Comparison of ENCODE assay signal across 8 cellular contexts in the genomic region with DNA sequence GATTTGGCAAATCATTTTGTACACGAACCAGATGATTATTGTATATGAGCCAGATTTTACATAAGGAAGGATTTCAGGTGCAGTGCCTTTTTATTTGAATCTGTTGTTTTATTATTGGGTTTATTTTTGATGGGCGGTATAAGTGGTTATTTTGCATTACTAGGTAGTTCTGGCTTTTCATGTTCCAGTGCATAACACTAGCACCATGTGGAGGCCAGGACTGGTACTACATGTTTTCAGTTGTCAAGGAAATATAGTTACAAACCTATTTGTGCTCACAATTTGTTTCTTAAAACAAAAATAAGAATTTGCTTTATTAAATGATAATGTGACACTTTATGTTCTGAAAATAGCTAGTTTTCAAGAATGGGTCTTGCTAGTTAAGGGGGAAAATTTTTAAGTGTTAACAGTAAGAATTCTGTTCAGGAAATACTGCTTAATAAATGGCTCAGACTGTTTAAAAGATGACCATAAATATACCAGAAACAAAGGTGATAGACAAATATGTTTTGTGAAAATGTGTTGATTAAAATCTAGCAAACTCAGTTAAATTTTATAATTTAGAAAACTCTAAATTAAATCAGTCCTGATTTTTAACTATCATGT. TPM values are rescaled to one million over a fixed set of nuclear protein-coding genes. Genes with fewer than 3 reads are reported as not detected.
A peak's percentile ranks its signal among the peaks of the same experiment; 100 is the strongest.
DNase-seq lines count a peak whose midpoint lies in the region; ATAC-seq, FAIRE-seq and TF ChIP-seq lines count a peak whose summit lies in the region.

No MANE protein-coding gene starts in this region.

- H3K4me1 Mint-ChIP-seq in activated T-helper 17 cell treated with anti-CD3 and anti-CD28 coated beads, Interleukin-2, amount 50 U/mL, for 72 hours: no peaks in the 10 kb centered on the region

- H3K4me2 ChIP-seq in Karpas-422 (ENCODE audit: low read depth, low read length, poor library complexity, severe bottlenecking): no peak overlapping the region
- H3K4me2 ChIP-seq in SK-N-SH: no peak overlapping the region

- H4K20me1 ChIP-seq in Karpas-422 (ENCODE audit: insufficient read depth, low read depth, low read length) (no peaks in the 10 kb centered on the region), SK-N-SH (ENCODE audit: insufficient read depth) (no peaks in the 10 kb centered on the region)

- no peak overlapping the region for H3K4me3 ChIP-seq in Karpas-422 (ENCODE audit: low read length)
- no peak overlapping the region; a peak in 1 of 4 replicates for H3K4me3 ChIP-seq in SK-N-SH (ENCODE audit: low read depth in 2 of 2, low read length in 1 of 2)
- H3K4me3 ChIP-seq in thyroid gland (replicated peaks in 1 of 3): no peak overlapping the region

- no peaks in the 10 kb centered on the region; the same call in 1 of the 2 replicates for H3K9me3 ChIP-seq in Karpas-422 (ENCODE audit: low read length)
- H3K9me3 ChIP-seq in SK-N-SH: no peaks in the 10 kb centered on the region
- H3K9me3 ChIP-seq in thyroid gland: no peaks in the 10 kb centered on the region

- H3K9me2 ChIP-seq in Karpas-422 (replicated peaks; ENCODE audit: insufficient read depth, low read length) (no peaks in the 10 kb centered on the region), SK-N-SH (no peaks in the 10 kb centered on the region)

- no peak for TF ChIP-seq EP300 in SK-N-SH (IDR thresholded peaks at IDR 0.05; ENCODE audit: borderline replicate concordance in 1 of 2, low read depth in 1 of 2, low read length in 1 of 2)

- H3K27ac ChIP-seq in Karpas-422 (ENCODE audit: low read length) (no peak overlapping the region), SK-N-SH (ENCODE audit: low read depth in 2 of 2, low read length in 1 of 2) (no peak overlapping the region), thyroid gland (no peak overlapping the region)

- CTCF ChIA-PET in SK-N-SH (lab: Yijun Ruan, JAX): interaction anchor here (0.5 to 2.3 kb wide), 50 partner anchors 9 to 1420 kb away, joined by 3 to 21 read pairs (median 4); no protein-coding TSS in a partner anchor

- FAIRE-seq in frontal cortex (lab: Jason Lieb, UNC): peak; percentile 84

- H3K27me3 Mint-ChIP-seq in activated T-helper 17 cell treated with anti-CD3 and anti-CD28 coated beads, Interleukin-2, amount 50 U/mL, for 72 hours: no peaks in the 10 kb centered on the region

- peak; percentile 100 for TF ChIP-seq RAD21 in SK-N-SH (IDR thresholded peaks at IDR 0.05; ENCODE audit: low read length)

- H3K79me2 ChIP-seq in Karpas-422 (ENCODE audit: low read length): no peaks in the 10 kb centered on the region
- no peaks in the 10 kb centered on the region for H3K79me2 ChIP-seq in SK-N-SH (ENCODE audit: insufficient read depth)

- H3K9ac ChIP-seq in Karpas-422 (ENCODE audit: low read length) (no peak overlapping the region), SK-N-SH (no peak overlapping the region)

- TF ChIP-seq POLR2A in thyroid gland (IDR thresholded peaks at IDR 0.05): no peak

- POLR2A ChIA-PET in SK-N-SH (lab: Yijun Ruan, JAX): no interaction called here

- H3K36me3 ChIP-seq in Karpas-422 (ENCODE audit: insufficient read depth, low read length) (no peaks in the 10 kb centered on the region), SK-N-SH (replicated peaks in 1 of 2; ENCODE audit: control insufficient read depth in 1 of 2, insufficient read depth in 2 of 2, low read length in 1 of 2) (no peaks in the 10 kb centered on the region), thyroid gland (no peaks in the 10 kb centered on the region)

- 17% methylated on average over 2 of the region's 2 CpGs for WGBS in SK-N-SH (ENCODE audit: low lambda C conversion rate)
- WGBS in thyroid gland, 2 donors: 9 to 16% methylated on average over 2 of the region's 2 CpGs

- H3K27me3 ChIP-seq in Karpas-422 (ENCODE audit: low read length): no peaks in the 10 kb centered on the region
- H3K27me3 ChIP-seq in SK-N-SH (ENCODE audit: insufficient read depth): no peaks in the 10 kb centered on the region
- H3K27me3 ChIP-seq in thyroid gland: no peaks in the 10 kb centered on the region

- H3K9me3 Mint-ChIP-seq in activated T-helper 17 cell treated with anti-CD3 and anti-CD28 coated beads, Interleukin-2, amount 50 U/mL, for 72 hours: peaks cover 13% of the 10 kb centered on the region

- no peaks in the 10 kb centered on the region for H3K4me1 ChIP-seq in Karpas-422 (ENCODE audit: low read length)
- no peaks in the 10 kb centered on the region; a peak in 1 of 4 replicates for H3K4me1 ChIP-seq in SK-N-SH (ENCODE audit: control insufficient read depth in 1 of 2, insufficient read depth in 2 of 2, low read depth in 1 of 2, low read length in 1 of 2)
- H3K4me1 ChIP-seq in thyroid gland: no peaks in the 10 kb centered on the region

- in situ Hi-C loops in G401 (cut with HindIII; ENCODE audit: low sequenced_read_pairs): no loop called here

- no peak overlapping the region for H3K4me3 Mint-ChIP-seq in activated T-helper 17 cell treated with anti-CD3 and anti-CD28 coated beads, Interleukin-2, amount 50 U/mL, for 72 hours

- DNase-seq in G401 (ENCODE audit: low spot score): peak; percentile 25
- DNase-seq in Karpas-422: peak; percentile 42
- DNase-seq in SK-N-SH: peak; percentile 61
- peak in 1 of 2 donors; percentile 10 for DNase-seq in frontal cortex (ENCODE audit: low spot score in 2 of 2)
- DNase-seq in thyroid gland: peak; percentile 48 to 52
- no peak for DNase-seq in NCI-H128 (lab: John Stamatoyannopoulos, UW; ENCODE audit: unreplicated experiment)

- intact Hi-C loops in thyroid gland (cut with DNase I): loop anchor here (10.0 kb wide), 1 partner anchor 251 kb away; no protein-coding TSS in a partner anchor

- no peaks in the 10 kb centered on the region for H3K36me3 Mint-ChIP-seq in activated T-helper 17 cell treated with anti-CD3 and anti-CD28 coated beads, Interleukin-2, amount 50 U/mL, for 72 hours (ENCODE audit: low read depth)

- H3F3A ChIP-seq in SK-N-SH (replicated peaks; ENCODE audit: insufficient read depth): no peaks in the 10 kb centered on the region

- peak; percentile 72 for ATAC-seq in GM21576 (IDR thresholded peaks at IDR 0.05; ENCODE audit: unreplicated experiment)
- no peak for ATAC-seq in activated T-helper 17 cell treated with anti-CD3 and anti-CD28 coated beads, Interleukin-2, amount 50 U/mL, for 72 hours (replicated peaks)

- TF ChIP-seq CTCF in SK-N-SH (IDR thresholded peaks at IDR 0.05) (peak; percentile 100), thyroid gland (IDR thresholded peaks at IDR 0.05) (peak in 5 of 6 experiments; percentile 66 to 87 (median 78))

- H2AFZ ChIP-seq in Karpas-422 (ENCODE audit: low read length) (no peak overlapping the region), SK-N-SH (ENCODE audit: low read depth) (no peak overlapping the region)

- H3K27ac Mint-ChIP-seq in activated T-helper 17 cell treated with anti-CD3 and anti-CD28 coated beads, Interleukin-2, amount 50 U/mL, for 72 hours: no peak overlapping the region

TF ChIP-seq in SK-N-SH, 30 proteins besides CTCF, POLR2A, EP300 and RAD21 (continues in another document):
- TF ChIP-seq, protein P1, sequence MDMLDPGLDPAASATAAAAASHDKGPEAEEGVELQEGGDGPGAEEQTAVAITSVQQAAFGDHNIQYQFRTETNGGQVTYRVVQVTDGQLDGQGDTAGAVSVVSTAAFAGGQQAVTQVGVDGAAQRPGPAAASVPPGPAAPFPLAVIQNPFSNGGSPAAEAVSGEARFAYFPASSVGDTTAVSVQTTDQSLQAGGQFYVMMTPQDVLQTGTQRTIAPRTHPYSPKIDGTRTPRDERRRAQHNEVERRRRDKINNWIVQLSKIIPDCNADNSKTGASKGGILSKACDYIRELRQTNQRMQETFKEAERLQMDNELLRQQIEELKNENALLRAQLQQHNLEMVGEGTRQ (IDR thresholded peaks at IDR 0.05; ENCODE audit: borderline replicate concordance, low read depth, low read length): no peak
- TF ChIP-seq, protein P2, sequence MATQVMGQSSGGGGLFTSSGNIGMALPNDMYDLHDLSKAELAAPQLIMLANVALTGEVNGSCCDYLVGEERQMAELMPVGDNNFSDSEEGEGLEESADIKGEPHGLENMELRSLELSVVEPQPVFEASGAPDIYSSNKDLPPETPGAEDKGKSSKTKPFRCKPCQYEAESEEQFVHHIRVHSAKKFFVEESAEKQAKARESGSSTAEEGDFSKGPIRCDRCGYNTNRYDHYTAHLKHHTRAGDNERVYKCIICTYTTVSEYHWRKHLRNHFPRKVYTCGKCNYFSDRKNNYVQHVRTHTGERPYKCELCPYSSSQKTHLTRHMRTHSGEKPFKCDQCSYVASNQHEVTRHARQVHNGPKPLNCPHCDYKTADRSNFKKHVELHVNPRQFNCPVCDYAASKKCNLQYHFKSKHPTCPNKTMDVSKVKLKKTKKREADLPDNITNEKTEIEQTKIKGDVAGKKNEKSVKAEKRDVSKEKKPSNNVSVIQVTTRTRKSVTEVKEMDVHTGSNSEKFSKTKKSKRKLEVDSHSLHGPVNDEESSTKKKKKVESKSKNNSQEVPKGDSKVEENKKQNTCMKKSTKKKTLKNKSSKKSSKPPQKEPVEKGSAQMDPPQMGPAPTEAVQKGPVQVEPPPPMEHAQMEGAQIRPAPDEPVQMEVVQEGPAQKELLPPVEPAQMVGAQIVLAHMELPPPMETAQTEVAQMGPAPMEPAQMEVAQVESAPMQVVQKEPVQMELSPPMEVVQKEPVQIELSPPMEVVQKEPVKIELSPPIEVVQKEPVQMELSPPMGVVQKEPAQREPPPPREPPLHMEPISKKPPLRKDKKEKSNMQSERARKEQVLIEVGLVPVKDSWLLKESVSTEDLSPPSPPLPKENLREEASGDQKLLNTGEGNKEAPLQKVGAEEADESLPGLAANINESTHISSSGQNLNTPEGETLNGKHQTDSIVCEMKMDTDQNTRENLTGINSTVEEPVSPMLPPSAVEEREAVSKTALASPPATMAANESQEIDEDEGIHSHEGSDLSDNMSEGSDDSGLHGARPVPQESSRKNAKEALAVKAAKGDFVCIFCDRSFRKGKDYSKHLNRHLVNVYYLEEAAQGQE (IDR thresholded peaks at IDR 0.05; ENCODE audit: low read depth, low read length): no peak
- TF ChIP-seq SMC3 (IDR thresholded peaks at IDR 0.05; ENCODE audit: low read depth, low read length): peak; percentile 98

RNA-seq across cellular contexts. Expression of gene SEMA3E, which starts 7.1 kb away (rescaled TPM):
- 0.47 and 1.2 TPM in 2 replicates for total RNA-seq in G401 (2014; rRNA removed; shearing (Covaris generic))
- total RNA-seq in Karpas-422 (2014; rRNA removed; shearing (Covaris generic); ENCODE audit: low replicate concordance): not detected in 2 replicates
- under 0.01 and 0.05 TPM in 2 replicates for polyA plus RNA-seq in SK-N-SH (2012; rRNA removed)
- polyA plus RNA-seq in SK-N-SH (2012; cell fraction: cytosol; rRNA removed): 0.04 and 0.09 TPM in 2 replicates
- polyA plus RNA-seq in SK-N-SH (2012; cell fraction: nucleus; rRNA removed): 0.06 and 0.10 TPM in 2 replicates
- total RNA-seq in frontal cortex (28.1 TPM), thyroid gland (1 to 10 TPM in 3 of 4 donors, under 1 TPM in 1; 0.94 to 6.9 (median 2.2) TPM)
- not detected for total RNA-seq in activated T-helper 17 cell treated with anti-CD3 and anti-CD28 coated beads, Interleukin-2, amount 50 U/mL, for 72 hours
